ENCODE assay signal across 8 cellular contexts in the genomic region with DNA sequence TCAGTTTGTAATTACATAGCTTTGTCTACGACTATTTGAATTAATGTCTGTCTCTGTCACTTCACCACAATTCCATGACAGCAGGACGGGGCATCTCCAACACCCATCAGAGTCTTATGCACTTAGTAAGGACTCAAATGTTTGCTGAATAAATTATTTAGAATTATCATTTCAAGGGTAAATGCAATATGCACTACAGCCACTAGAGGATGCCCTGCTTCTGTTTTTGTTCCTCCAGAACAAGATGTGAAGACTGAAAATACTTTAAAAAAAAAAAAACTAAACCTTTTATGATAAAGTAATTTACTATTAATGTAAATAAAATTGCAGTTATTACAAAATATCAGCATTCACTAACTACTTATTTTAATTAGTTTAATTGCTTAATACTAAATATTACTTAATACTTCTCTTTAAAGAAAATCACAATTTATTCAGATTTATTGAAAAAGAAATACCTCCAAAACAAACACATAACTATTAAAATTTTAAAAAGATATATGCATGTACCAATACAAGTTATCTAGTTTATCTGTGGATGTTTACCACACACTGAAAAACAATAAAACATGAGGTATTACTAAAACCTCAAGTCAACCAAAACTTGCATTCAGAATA. TPM values are rescaled to one million over a fixed set of nuclear protein-coding genes. Genes with fewer than 3 reads are reported as not detected.
DNase-seq lines count a peak whose midpoint lies in the region; ATAC-seq and TF ChIP-seq lines count a peak whose summit lies in the region.

No MANE protein-coding gene starts in this region.

- RAD21 ChIA-PET in HCT116 (lab: Charles Lee; ENCODE audit: low non-redundant PET in 1 of 2, low total read pairs in 2 of 2, uncharacterized antibody in 2 of 2, unreplicated experiment in 2 of 2), result interaction anchor here in 1 of 2 experiments (1.0 kb wide), 1 partner anchor 67 kb away, joined by 3 read pairs; no protein-coding TSS in a partner anchor

- H3K79me2 ChIP-seq in HCT116 (ENCODE audit: insufficient read depth, low read length) (peaks cover 31% of the 10 kb centered on the region), OCI-LY3 (ENCODE audit: low read length) (peaks cover 26% of the 10 kb centered on the region)

- peak; percentile 78 to 90 (median 82) for TF ChIP-seq CTCF in HCT116 (IDR thresholded peaks at IDR 0.05 in 2 of 3, conservative IDR thresholded peaks at IDR 0.05 in 1 of 3; ENCODE audit: borderline replicate concordance in 1 of 3, insufficient read depth in 1 of 3, low read depth in 2 of 3, low read length in 2 of 3)
- peak; percentile 94 for TF ChIP-seq CTCF in OCI-LY3 (IDR thresholded peaks at IDR 0.05; ENCODE audit: low read depth, low read length)
- TF ChIP-seq CTCF in astrocyte of the spinal cord (IDR thresholded peaks at IDR 0.05; ENCODE audit: low read depth, low read length), result peak; percentile 93

- intact Hi-C loops in HCT116 (cut with micrococcal nuclease), result loop anchor here (1.0 to 10.0 kb wide), 5 partner anchors 66 to 1181 kb away; a partner anchor contains a TSS

- in situ Hi-C loops in Caki2 (cut with HindIII; ENCODE audit: low pct_unique_long_range_greater_than_20kb, low sequenced_read_pairs) (no loop called here), astrocyte of the spinal cord (cut with HindIII; ENCODE audit: low sequenced_read_pairs) (no loop called here)

- H3K36me3 ChIP-seq in HCT116 (ENCODE audit: control insufficient read depth in 1 of 2, insufficient read depth in 2 of 2, low read length in 2 of 2), result no peaks in the 10 kb centered on the region
- peaks cover under 1% of the 10 kb centered on the region for H3K36me3 ChIP-seq in OCI-LY3 (replicated peaks; ENCODE audit: low read depth, low read length)

- H2AFZ ChIP-seq in HCT116 (ENCODE audit: low read depth, low read length, poor library complexity, severe bottlenecking) (no peak overlapping the region), OCI-LY3 (ENCODE audit: low read depth, low read length) (no peak overlapping the region)

- no peaks in the 10 kb centered on the region for H3K9me2 ChIP-seq in HCT116 (ENCODE audit: insufficient read depth)

- peak; percentile 83 for TF ChIP-seq RAD21 in HCT116 (IDR thresholded peaks at IDR 0.05; ENCODE audit: low read depth)

- CTCF ChIA-PET in HCT116 (lab: Charles Lee), result no interaction called here

- H3K27ac ChIP-seq in HCT116 (ENCODE audit: low read depth, low read length) (no peak overlapping the region), OCI-LY3 (ENCODE audit: low read length) (no peak overlapping the region)

- no peaks in the 10 kb centered on the region for H3K27me3 ChIP-seq in HCT116 (ENCODE audit: insufficient read depth, low read length)
- no peaks in the 10 kb centered on the region for H3K27me3 ChIP-seq in OCI-LY3 (ENCODE audit: low read depth, low read length)

- H3K9me3 ChIP-seq in HCT116 (ENCODE audit: control insufficient read depth in 1 of 2, insufficient read depth in 1 of 2, low read depth in 1 of 2, low read length in 2 of 2) (no peaks in the 10 kb centered on the region), OCI-LY3 (ENCODE audit: insufficient read depth, low read length) (no peaks in the 10 kb centered on the region)

- H3K9ac ChIP-seq in HCT116 (ENCODE audit: low read length) (no peak overlapping the region), OCI-LY3 (ENCODE audit: low read length) (no peak overlapping the region)

- TF ChIP-seq POLR2A in HCT116 (IDR thresholded peaks at IDR 0.05; ENCODE audit: borderline replicate concordance, extremely low read depth, insufficient read depth, insufficient read length), result no peak

- H3K4me1 ChIP-seq in HCT116 (ENCODE audit: control insufficient read depth in 1 of 2, insufficient read depth in 2 of 2, low read length in 2 of 2), result peaks cover 4 to 13% of the 10 kb centered on the region in 2 experiments; a peak in 3 of 4 replicates
- peaks cover 31% of the 10 kb centered on the region for H3K4me1 ChIP-seq in OCI-LY3 (ENCODE audit: low read length)

- H3K4me3 ChIP-seq in HCT116 (replicated peaks in 1 of 2; ENCODE audit: low read depth in 1 of 2, low read length in 2 of 2) (no peak overlapping the region), OCI-LY3 (ENCODE audit: low read length) (no peak overlapping the region), astrocyte of the spinal cord (ENCODE audit: low read depth, low read length) (no peak overlapping the region)

- DNase-seq in Caki2 (ENCODE audit: low read depth) (peak; percentile 12), HCT116 (ENCODE audit: low read depth, low spot score) (peak; percentile 55), astrocyte of the spinal cord (ENCODE audit: low read depth, low spot score) (peak; percentile 76), kidney glomerular epithelial cell (lab: John Stamatoyannopoulos, UW) (peak; percentile 21), epidermal melanocyte (ENCODE audit: insufficient read length, low spot score) (no peak), GM19240 (ENCODE audit: insufficient read length, low spot score) (no peak)
- peak; percentile 33 for DNase-seq in stimulated activated naive CD8-positive, alpha-beta T cell treated with anti-CD3 and anti-CD28 coated beads, Interleukin-15, Interleukin-2, amounts not matched to agents 100 U/mL and 50 U/mL, for 24 hours

- H4K20me1 ChIP-seq in HCT116 (ENCODE audit: insufficient read depth) (no peaks in the 10 kb centered on the region), OCI-LY3 (ENCODE audit: insufficient read depth, low read length) (peaks cover 17% of the 10 kb centered on the region)

- H3K4me2 ChIP-seq in HCT116 (ENCODE audit: low read length) (no peak overlapping the region), OCI-LY3 (ENCODE audit: low read length) (no peak overlapping the region)

- BruUV-seq in HCT116 (replicated peaks; lab: Mats Ljungman, UMichigan), result no TSS peak

- POLR2A ChIA-PET in HCT116 (lab: Charles Lee), result no interaction called here

- ATAC-seq in HCT116, result no peak
- ATAC-seq in stimulated activated naive CD8-positive, alpha-beta T cell treated with anti-CD3 and anti-CD28 coated beads, Interleukin-15, Interleukin-2, amounts not matched to agents 100 U/mL and 50 U/mL, for 24 hours, result no peak

TF ChIP-seq in HCT116, 20 proteins besides CTCF, POLR2A, EP300 and RAD21:
- TF ChIP-seq TCF7L2 (IDR thresholded peaks at IDR 0.05; ENCODE audit: borderline replicate concordance, extremely low read depth, insufficient read depth, insufficient read length) (no peak), CEBPB (IDR thresholded peaks at IDR 0.05; ENCODE audit: low read depth) (no peak), POLR2AphosphoS5 (IDR thresholded peaks at IDR 0.05; ENCODE audit: low read depth, low read length) (no peak), EZH2phosphoT487 (IDR thresholded peaks at IDR 0.05; ENCODE audit: borderline replicate concordance) (no peak), ZFX (IDR thresholded peaks at IDR 0.05) (no peak)
- TF ChIP-seq, protein P1, sequence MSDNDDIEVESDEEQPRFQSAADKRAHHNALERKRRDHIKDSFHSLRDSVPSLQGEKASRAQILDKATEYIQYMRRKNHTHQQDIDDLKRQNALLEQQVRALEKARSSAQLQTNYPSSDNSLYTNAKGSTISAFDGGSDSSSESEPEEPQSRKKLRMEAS (IDR thresholded peaks at IDR 0.05), result no peak
- TF ChIP-seq, protein P2, sequence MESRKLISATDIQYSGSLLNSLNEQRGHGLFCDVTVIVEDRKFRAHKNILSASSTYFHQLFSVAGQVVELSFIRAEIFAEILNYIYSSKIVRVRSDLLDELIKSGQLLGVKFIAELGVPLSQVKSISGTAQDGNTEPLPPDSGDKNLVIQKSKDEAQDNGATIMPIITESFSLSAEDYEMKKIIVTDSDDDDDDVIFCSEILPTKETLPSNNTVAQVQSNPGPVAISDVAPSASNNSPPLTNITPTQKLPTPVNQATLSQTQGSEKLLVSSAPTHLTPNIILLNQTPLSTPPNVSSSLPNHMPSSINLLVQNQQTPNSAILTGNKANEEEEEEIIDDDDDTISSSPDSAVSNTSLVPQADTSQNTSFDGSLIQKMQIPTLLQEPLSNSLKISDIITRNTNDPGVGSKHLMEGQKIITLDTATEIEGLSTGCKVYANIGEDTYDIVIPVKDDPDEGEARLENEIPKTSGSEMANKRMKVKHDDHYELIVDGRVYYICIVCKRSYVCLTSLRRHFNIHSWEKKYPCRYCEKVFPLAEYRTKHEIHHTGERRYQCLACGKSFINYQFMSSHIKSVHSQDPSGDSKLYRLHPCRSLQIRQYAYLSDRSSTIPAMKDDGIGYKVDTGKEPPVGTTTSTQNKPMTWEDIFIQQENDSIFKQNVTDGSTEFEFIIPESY (IDR thresholded peaks at IDR 0.05; ENCODE audit: extremely low read depth, insufficient replicate concordance, low read length), result no peak
TF ChIP-seq in HCT116: peak in this region for 0.

RNA-seq across cellular contexts. Expression of a gene that starts 3.2 kb away (rescaled TPM):
- total RNA-seq in Caki2 (2014; rRNA removed; shearing (Covaris generic); ENCODE audit: low replicate concordance), result 8.1 and 11.6 TPM in 2 replicates
- 12.2 TPM for total RNA-seq in HCT116 (2021; ENCODE audit: unreplicated experiment)
- 3.3 and 4.4 TPM in 2 replicates for polyA plus RNA-seq in HCT116 (2012)

RNA-seq across cellular contexts. Expression of a gene that starts 3.4 kb away (rescaled TPM):
- total RNA-seq in Caki2 (2014; rRNA removed; shearing (Covaris generic); ENCODE audit: low replicate concordance), result 13.9 and 26.3 TPM in 2 replicates
- 17.4 TPM for total RNA-seq in HCT116 (2021; ENCODE audit: unreplicated experiment)
- polyA plus RNA-seq in HCT116 (2012), result 10.3 and 11.4 TPM in 2 replicates

Comparison
In these comparisons a context has a peak if more than half of its experiments do, and no peak if none do; other contexts are left out.
1. DNase-seq: peak in Caki2 (single experiment), HCT116 (single experiment), astrocyte of the spinal cord (single experiment), kidney glomerular epithelial cell (single experiment) and stimulated activated naive CD8-positive, alpha-beta T cell treated with anti-CD3 and anti-CD28 coated beads, Interleukin-15, Interleukin-2, amounts not matched to agents 100 U/mL and 50 U/mL, for 24 hours (single experiment); none in epidermal melanocyte (single experiment) and GM19240 (single experiment).
2. Peak in every context shown above with its lines, with median percentiles within 50 percentile points of each other: CTCF ChIP-seq.